In the genomic region with DNA sequence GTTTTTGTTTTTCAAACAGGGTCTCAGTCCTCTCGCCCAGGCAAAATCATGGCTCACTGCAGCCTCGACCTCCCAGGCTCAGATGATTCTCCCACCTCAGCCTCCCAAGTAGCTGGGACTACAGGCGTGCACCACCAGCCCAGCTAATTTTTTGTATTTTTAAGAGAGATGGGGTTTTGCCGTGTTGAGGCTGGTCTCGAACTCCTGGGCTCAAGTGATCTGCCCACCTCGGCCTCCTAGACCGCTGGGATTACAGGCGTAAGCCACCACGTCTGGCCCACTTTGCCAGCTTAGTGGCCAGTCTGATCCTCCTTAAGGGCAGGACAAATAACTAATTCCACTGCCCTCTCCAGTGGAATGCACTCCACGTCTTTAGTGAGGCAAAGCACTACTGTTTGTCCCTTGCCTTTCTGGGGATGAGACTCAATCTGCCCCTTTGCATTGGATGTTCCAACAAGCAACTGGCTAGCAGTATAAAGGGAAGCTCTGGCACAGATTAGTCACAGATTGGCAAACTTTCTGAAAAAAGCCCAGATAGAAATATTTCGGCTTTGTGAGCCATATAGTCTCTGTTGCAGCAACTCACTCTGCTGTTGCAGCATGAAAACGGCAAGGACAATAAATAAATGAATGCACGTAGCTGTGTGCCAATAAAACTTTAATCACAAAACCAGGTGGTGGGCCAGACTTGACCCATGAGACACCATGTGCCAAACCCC, we compare ENCODE assay signal across 19 cellular contexts.
"Had no signal": no experiment of that assay in that cellular context is flagged by ENCODE, and none has a peak within 500 bp of the region (broad histone marks: within the 10 kb centered on the region; RNA-seq: fewer than 3 reads in every experiment).

No MANE protein-coding gene starts in this region.

- H3K27ac Mint-ChIP-seq: activated B cell treated with CpG ODN at 0.5 μM for 24 hours; activated CD8-positive, alpha-beta T cell treated with anti-CD3 and anti-CD28 coated beads, Interleukin-2, amount 10 ng/mL, durations not matched to agents 7 days and 5 days; activated naive CD8-positive, alpha-beta T cell; activated T-cell treated with anti-CD3 and anti-CD28 coated beads, Interleukin-2, amount 50 U/mL, for 72 hours; stimulated activated naive CD8-positive, alpha-beta T cell treated with anti-CD3 and anti-CD28 coated beads, Interleukin-15, amount 100 ng/mL, for 72 hours had no signal

- H3K36me3 ChIP-seq: sigmoid colon had no signal

- H3K4me1 Mint-ChIP-seq: activated B cell treated with CpG ODN at 0.5 μM for 24 hours; stimulated activated naive CD8-positive, alpha-beta T cell treated with anti-CD3 and anti-CD28 coated beads, Interleukin-15, amount 100 ng/mL, for 72 hours had no signal

- ATAC-seq: activated CD8-positive, alpha-beta T cell treated with anti-CD3 and anti-CD28 coated beads, Interleukin-2, amount 10 ng/mL, durations not matched to agents 7 days and 5 days; activated T-cell treated with anti-CD3 and anti-CD28 coated beads, Interleukin-2, amount 50 U/mL, for 72 hours; psoas muscle; stimulated activated naive CD8-positive, alpha-beta T cell treated with anti-CD3 and anti-CD28 coated beads, Interleukin-15, amount 100 ng/mL, for 72 hours had no signal

- H3K4me1 ChIP-seq: psoas muscle had no signal

- H3K27me3 Mint-ChIP-seq: activated B cell treated with CpG ODN at 0.5 μM for 24 hours; activated naive CD8-positive, alpha-beta T cell; stimulated activated naive CD8-positive, alpha-beta T cell treated with anti-CD3 and anti-CD28 coated beads, Interleukin-15, amount 100 ng/mL, for 72 hours had no signal

- H3K9me3 ChIP-seq: psoas muscle had no signal

- H3K27ac ChIP-seq: psoas muscle, sigmoid colon had no signal

- DNase-seq: activated B cell treated with CpG ODN at 0.5 μM for 24 hours; activated CD4-positive, alpha-beta T cell treated with anti-CD3 and anti-CD28 coated beads for 48 hours; activated CD8-positive, alpha-beta T cell treated with anti-CD3 and anti-CD28 coated beads, Interleukin-2, amount 10 ng/mL, durations not matched to agents 7 days and 5 days; activated gamma-delta T cell; activated T-cell treated with anti-CD3 and anti-CD28 coated beads, Interleukin-2, amount 50 U/mL, for 72 hours; anterior cingulate cortex; dorsolateral prefrontal cortex; erythroblast; head of caudate nucleus; immature natural killer cell; midbrain; psoas muscle; sigmoid colon; stimulated activated CD4-positive, alpha-beta T cell treated with anti-CD3 and anti-CD28 coated beads, Interleukin-1b, Interleukin-23, amount 100 ng/mL, for 48 hours; stimulated activated naive CD8-positive, alpha-beta T cell treated with anti-CD3 and anti-CD28 coated beads, Interleukin-15, amount 100 ng/mL, for 72 hours had no signal

- H3K27me3 ChIP-seq: dorsolateral prefrontal cortex, sigmoid colon had no signal

- H3K9me3 Mint-ChIP-seq: immature natural killer cell had no signal

- H3K4me3 ChIP-seq: dorsolateral prefrontal cortex, lung, psoas muscle, sigmoid colon had no signal

- H3K4me3 Mint-ChIP-seq: activated B cell treated with CpG ODN at 0.5 μM for 24 hours; activated CD8-positive, alpha-beta T cell treated with anti-CD3 and anti-CD28 coated beads, Interleukin-2, amount 10 ng/mL, durations not matched to agents 7 days and 5 days; activated naive CD8-positive, alpha-beta T cell; activated T-cell treated with anti-CD3 and anti-CD28 coated beads, Interleukin-2, amount 50 U/mL, for 72 hours; immature natural killer cell; neural crest cell; stimulated activated naive CD8-positive, alpha-beta T cell treated with anti-CD3 and anti-CD28 coated beads, Interleukin-15, amount 100 ng/mL, for 72 hours; T-helper 1 cell treated with Interleukin-12 subunit alpha and Interleukin-12 subunit beta and Interleukin-4 antibody, amounts not matched to agents 30 μg/mL and 1 μg/mL, for 36 hours had no signal
